1 cellular context compared by ENCODE assay signal in the genomic region with DNA sequence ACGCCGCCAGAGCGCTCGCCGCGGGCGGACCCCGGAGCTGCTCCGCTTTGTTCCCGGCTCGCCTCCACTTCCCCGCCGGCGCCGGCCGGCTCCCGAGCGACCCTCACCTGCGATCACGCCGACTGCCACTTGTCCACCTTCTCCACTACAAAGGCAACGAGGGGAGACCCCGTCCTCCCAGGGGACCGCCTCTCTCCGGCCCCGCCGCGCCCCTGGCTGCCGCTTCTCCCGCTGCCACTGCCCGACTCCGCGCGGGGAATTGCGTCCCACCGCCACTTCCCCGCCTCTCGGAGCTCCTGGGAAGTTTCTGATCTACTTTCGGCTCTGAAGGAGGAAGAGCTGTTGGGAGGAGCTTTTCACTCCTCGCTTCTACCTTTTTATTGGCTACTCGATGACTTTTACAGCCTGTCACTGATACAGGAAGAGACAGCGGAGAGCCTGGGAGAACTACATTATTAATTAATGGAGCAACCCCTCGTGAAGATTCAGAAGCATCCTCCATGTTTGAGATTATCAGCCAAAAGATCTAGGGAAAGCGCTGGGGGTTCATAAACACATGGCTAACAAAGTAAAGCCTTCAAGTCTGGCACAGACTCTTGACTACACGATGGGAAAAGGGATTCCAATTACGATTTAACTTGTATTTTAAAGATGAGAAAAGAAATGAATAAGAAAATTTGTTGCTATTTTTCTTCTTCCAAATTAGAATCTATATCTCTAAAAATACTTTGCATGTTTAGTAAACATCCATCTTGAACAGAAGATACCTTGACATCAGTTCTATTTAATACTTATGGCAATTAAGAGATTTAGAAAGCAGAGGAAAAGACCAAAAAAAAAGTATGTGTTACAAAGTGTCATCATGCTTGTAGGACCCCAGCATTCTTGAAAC.
A peak's percentile ranks its signal among the peaks of the same experiment; 100 is the strongest.
TF ChIP-seq lines count a peak whose summit lies in the region.

A gene with protein sequence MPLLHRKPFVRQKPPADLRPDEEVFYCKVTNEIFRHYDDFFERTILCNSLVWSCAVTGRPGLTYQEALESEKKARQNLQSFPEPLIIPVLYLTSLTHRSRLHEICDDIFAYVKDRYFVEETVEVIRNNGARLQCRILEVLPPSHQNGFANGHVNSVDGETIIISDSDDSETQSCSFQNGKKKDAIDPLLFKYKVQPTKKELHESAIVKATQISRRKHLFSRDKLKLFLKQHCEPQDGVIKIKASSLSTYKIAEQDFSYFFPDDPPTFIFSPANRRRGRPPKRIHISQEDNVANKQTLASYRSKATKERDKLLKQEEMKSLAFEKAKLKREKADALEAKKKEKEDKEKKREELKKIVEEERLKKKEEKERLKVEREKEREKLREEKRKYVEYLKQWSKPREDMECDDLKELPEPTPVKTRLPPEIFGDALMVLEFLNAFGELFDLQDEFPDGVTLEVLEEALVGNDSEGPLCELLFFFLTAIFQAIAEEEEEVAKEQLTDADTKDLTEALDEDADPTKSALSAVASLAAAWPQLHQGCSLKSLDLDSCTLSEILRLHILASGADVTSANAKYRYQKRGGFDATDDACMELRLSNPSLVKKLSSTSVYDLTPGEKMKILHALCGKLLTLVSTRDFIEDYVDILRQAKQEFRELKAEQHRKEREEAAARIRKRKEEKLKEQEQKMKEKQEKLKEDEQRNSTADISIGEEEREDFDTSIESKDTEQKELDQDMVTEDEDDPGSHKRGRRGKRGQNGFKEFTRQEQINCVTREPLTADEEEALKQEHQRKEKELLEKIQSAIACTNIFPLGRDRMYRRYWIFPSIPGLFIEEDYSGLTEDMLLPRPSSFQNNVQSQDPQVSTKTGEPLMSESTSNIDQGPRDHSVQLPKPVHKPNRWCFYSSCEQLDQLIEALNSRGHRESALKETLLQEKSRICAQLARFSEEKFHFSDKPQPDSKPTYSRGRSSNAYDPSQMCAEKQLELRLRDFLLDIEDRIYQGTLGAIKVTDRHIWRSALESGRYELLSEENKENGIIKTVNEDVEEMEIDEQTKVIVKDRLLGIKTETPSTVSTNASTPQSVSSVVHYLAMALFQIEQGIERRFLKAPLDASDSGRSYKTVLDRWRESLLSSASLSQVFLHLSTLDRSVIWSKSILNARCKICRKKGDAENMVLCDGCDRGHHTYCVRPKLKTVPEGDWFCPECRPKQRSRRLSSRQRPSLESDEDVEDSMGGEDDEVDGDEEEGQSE (N-terminal part only) (minus strand): TSS at position 330 of the 892 bp plus-strand sequence. CDS start 756 bp downstream, outside the sequence.

TF ChIP-seq in K562, 482 proteins besides CTCF, POLR2A, EP300 and RAD21 (continued from another document):
- TF ChIP-seq GTF2E2 (tag; IDR thresholded peaks at IDR 0.05) = peak; percentile 79; the same call in 1 of the 2 replicates
- peak; percentile 51; the same call in 1 of the 2 replicates for TF ChIP-seq TAF7 (tag; IDR thresholded peaks at IDR 0.05)
- TF ChIP-seq, protein P1, sequence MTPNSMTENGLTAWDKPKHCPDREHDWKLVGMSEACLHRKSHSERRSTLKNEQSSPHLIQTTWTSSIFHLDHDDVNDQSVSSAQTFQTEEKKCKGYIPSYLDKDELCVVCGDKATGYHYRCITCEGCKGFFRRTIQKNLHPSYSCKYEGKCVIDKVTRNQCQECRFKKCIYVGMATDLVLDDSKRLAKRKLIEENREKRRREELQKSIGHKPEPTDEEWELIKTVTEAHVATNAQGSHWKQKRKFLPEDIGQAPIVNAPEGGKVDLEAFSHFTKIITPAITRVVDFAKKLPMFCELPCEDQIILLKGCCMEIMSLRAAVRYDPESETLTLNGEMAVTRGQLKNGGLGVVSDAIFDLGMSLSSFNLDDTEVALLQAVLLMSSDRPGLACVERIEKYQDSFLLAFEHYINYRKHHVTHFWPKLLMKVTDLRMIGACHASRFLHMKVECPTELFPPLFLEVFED (CRISPR knock-in tag; conservative IDR thresholded peaks at IDR 0.05) = no peak
- no peak for TF ChIP-seq ZNF639 (CRISPR knock-in tag; conservative IDR thresholded peaks at IDR 0.05 in 1 of 2, IDR thresholded peaks at IDR 0.05 in 1 of 2)
- TF ChIP-seq KLF16 (IDR thresholded peaks at IDR 0.05) = no peak
- peak; percentile 74 for TF ChIP-seq CHD1 (IDR thresholded peaks at IDR 0.05; ENCODE audit: low read length)
- TF ChIP-seq NFYB (IDR thresholded peaks at IDR 0.05; ENCODE audit: extremely low read depth, insufficient read length) = peak; percentile 9
- TF ChIP-seq ZC3H11A (IDR thresholded peaks at IDR 0.05; ENCODE audit: low read depth, low read length) = no peak
- TF ChIP-seq DACH1 (IDR thresholded peaks at IDR 0.05; ENCODE audit: partially characterized antibody) = peak; percentile 46
- 0 out of 2 replicates have a peak, but pooled peaks have one; percentile 50 for TF ChIP-seq GATAD2B (IDR thresholded peaks at IDR 0.05; ENCODE audit: borderline replicate concordance)
- TF ChIP-seq, protein P2, sequence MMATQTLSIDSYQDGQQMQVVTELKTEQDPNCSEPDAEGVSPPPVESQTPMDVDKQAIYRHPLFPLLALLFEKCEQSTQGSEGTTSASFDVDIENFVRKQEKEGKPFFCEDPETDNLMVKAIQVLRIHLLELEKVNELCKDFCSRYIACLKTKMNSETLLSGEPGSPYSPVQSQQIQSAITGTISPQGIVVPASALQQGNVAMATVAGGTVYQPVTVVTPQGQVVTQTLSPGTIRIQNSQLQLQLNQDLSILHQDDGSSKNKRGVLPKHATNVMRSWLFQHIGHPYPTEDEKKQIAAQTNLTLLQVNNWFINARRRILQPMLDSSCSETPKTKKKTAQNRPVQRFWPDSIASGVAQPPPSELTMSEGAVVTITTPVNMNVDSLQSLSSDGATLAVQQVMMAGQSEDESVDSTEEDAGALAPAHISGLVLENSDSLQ (IDR thresholded peaks at IDR 0.05) = peak; percentile 84
- peak; percentile 47 for TF ChIP-seq KDM5B (IDR thresholded peaks at IDR 0.05; ENCODE audit: insufficient replicate concordance, low read depth, low read length)
- TF ChIP-seq ZBTB7A (IDR thresholded peaks at IDR 0.05; ENCODE audit: borderline replicate concordance, control insufficient read depth, low read depth, low read length) = no peak
